In the genomic region with DNA sequence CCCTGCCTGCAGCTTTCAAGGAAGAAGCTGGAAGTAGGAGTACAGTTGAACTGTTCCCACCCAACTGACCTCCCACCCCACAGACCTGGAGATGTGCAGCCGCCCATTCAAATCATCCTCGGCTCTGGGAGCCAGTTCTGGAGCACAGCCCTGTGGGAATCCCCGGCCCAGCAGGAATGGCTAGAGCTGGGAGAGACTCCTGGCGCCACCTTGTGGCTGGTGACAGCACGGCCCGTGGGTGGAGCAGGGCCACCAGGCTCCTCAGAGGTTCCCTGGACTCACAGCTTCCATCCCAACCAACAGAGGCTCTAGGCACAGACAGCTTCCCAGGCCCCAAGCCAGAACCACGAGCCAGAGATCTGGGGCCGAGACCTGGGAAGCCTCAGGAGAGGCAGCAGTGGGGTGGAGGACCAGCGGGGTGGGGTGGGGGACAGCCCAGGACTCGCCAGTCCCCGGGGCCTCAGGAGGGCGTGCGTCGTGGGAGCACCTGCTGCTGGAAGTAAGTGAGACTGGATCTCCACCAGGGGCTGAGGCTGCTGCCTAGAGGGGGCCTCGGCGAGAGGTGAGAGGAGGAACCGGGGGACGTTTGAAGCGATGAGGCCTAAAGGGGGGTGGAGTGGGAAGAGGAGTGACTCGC, we compare ENCODE assay signal across 8 cellular contexts. TPM values are rescaled to one million over a fixed set of nuclear protein-coding genes. Genes with fewer than 3 reads are reported as not detected.
A peak's percentile ranks its signal among the peaks of the same experiment; 100 is the strongest.
DNase-seq lines count a peak whose midpoint lies in the region; ATAC-seq and TF ChIP-seq lines count a peak whose summit lies in the region.

No MANE protein-coding gene starts in this region.

- H3F3A ChIP-seq in neural progenitor cell (ENCODE audit: low read depth): peaks cover 15% of the 10 kb centered on the region

- no peak overlapping the region for H3K27ac Mint-ChIP-seq in Calu3 (ENCODE audit: unreplicated experiment)
- H3K27ac Mint-ChIP-seq in activated T-helper 2 cell treated with anti-CD3 and anti-CD28 coated beads, Interferon-gamma antibody, Interleukin-2, Interleukin-4, amounts not matched to agents 10 μg/mL and 5 μg/mL and 100 μg/mL, durations not matched to agents 14 hours and 24 hours and 36 hours: peak overlapping the region; percentile 63
- H3K27ac Mint-ChIP-seq in neural progenitor cell: peak overlapping the region; percentile 78
- H3K27ac Mint-ChIP-seq in stimulated activated naive CD8-positive, alpha-beta T cell treated with anti-CD3 and anti-CD28 coated beads, Interleukin-15, amount 100 ng/mL, for 72 hours: peak overlapping the region; percentile 65 to 85

- H3K9me3 Mint-ChIP-seq in Calu3 (ENCODE audit: low read depth, unreplicated experiment) (no peaks in the 10 kb centered on the region), neural progenitor cell (peaks cover 3% of the 10 kb centered on the region)
- H3K9me3 Mint-ChIP-seq in activated T-helper 2 cell treated with anti-CD3 and anti-CD28 coated beads, Interferon-gamma antibody, Interleukin-2, Interleukin-4, amounts not matched to agents 10 μg/mL and 5 μg/mL and 100 μg/mL, durations not matched to agents 14 hours and 24 hours and 36 hours: no peaks in the 10 kb centered on the region
- H3K9me3 Mint-ChIP-seq in stimulated activated naive CD8-positive, alpha-beta T cell treated with anti-CD3 and anti-CD28 coated beads, Interleukin-15, amount 100 ng/mL, for 72 hours: no peaks in the 10 kb centered on the region

- H4K20me1 ChIP-seq in neural progenitor cell (ENCODE audit: low read depth): peaks cover 33% of the 10 kb centered on the region

- H3K9me3 ChIP-seq in Panc1 (ENCODE audit: control insufficient read depth, insufficient read depth, low read depth, low read length): no peaks in the 10 kb centered on the region
- H3K9me3 ChIP-seq in neural progenitor cell (ENCODE audit: low read depth): no peaks in the 10 kb centered on the region

- no peak overlapping the region for H3K4me2 ChIP-seq in neural progenitor cell

- BruUV-seq in Calu3 (replicated peaks; lab: Mats Ljungman, UMichigan) (no TSS peak), Panc1 (replicated peaks; lab: Mats Ljungman, UMichigan) (no TSS peak)

- no peak overlapping the region for H3K4me3 Mint-ChIP-seq in Calu3 (ENCODE audit: low read depth, unreplicated experiment)
- no peak overlapping the region for H3K4me3 Mint-ChIP-seq in activated T-helper 2 cell treated with anti-CD3 and anti-CD28 coated beads, Interferon-gamma antibody, Interleukin-2, Interleukin-4, amounts not matched to agents 10 μg/mL and 5 μg/mL and 100 μg/mL, durations not matched to agents 14 hours and 24 hours and 36 hours (ENCODE audit: low read depth)
- H3K4me3 Mint-ChIP-seq in neural progenitor cell: no peak overlapping the region
- H3K4me3 Mint-ChIP-seq in stimulated activated naive CD8-positive, alpha-beta T cell treated with anti-CD3 and anti-CD28 coated beads, Interleukin-15, amount 100 ng/mL, for 72 hours: no peak overlapping the region

- H3K36me3 ChIP-seq in Panc1 (ENCODE audit: control insufficient read depth, insufficient read depth, low read length): no peaks in the 10 kb centered on the region; the same call in none of the 2 replicates
- H3K36me3 ChIP-seq in neural progenitor cell: peaks cover 6% of the 10 kb centered on the region

- peak; percentile 94 for DNase-seq in Calu3
- peak in 59 of 76 experiments; percentile 2 to 75 (median 46) for DNase-seq in HUDEP-2 (lab: John Stamatoyannopoulos, UW; ENCODE audit: unreplicated experiment in 76 of 76)
- DNase-seq in Panc1 (ENCODE audit: low read depth, low spot score): peak; percentile 32
- DNase-seq in activated T-helper 2 cell treated with anti-CD3 and anti-CD28 coated beads, Interferon-gamma antibody, Interleukin-2, Interleukin-4, amounts not matched to agents 10 μg/mL and 5 μg/mL and 100 μg/mL, durations not matched to agents 14 hours and 24 hours and 36 hours (ENCODE audit: low spot score): peak; percentile 48
- peak; percentile 71 for DNase-seq in fibroblast of the aortic adventitia (ENCODE audit: low read depth)
- DNase-seq in neural progenitor cell (ENCODE audit: low spot score): peak; percentile 87
- DNase-seq in stimulated activated naive CD8-positive, alpha-beta T cell treated with anti-CD3 and anti-CD28 coated beads, Interleukin-15, amount 100 ng/mL, for 72 hours: peak; percentile 55 to 61

- CTCF ChIA-PET in Calu3 (lab: Charles Lee): interaction anchor here (0.6 to 1.5 kb wide), 12 partner anchors 10 to 1944 kb away, joined by 3 to 15 read pairs (median 3); no protein-coding TSS in a partner anchor
- CTCF ChIA-PET in Panc1 (lab: Charles Lee): interaction anchor here (0.6 to 2.6 kb wide), 10 partner anchors 11 to 350 kb away, joined by 3 to 11 read pairs (median 4); partner anchors contain the start of gene RHOF

- in situ Hi-C loops in Panc1 (cut with HindIII; ENCODE audit: low pct_unique_long_range_greater_than_20kb, low sequenced_read_pairs): no loop called here

- intact Hi-C loops in Calu3 (cut with micrococcal nuclease; ENCODE audit: unreplicated experiment) (loop anchor here (2.0 kb wide), 1 partner anchor 109 kb away; no protein-coding TSS in a partner anchor), Panc1 (cut with micrococcal nuclease; ENCODE audit: unreplicated experiment) (loop anchor here (5.0 kb wide), 1 partner anchor 111 kb away; no protein-coding TSS in a partner anchor)
- intact Hi-C loops in activated T-helper 2 cell treated with anti-CD3 and anti-CD28 coated beads, Interferon-gamma antibody, Interleukin-2, Interleukin-4, amounts not matched to agents 10 μg/mL and 5 μg/mL and 100 μg/mL, durations not matched to agents 14 hours and 24 hours and 36 hours (cut with micrococcal nuclease): loop anchor here (1.0 kb wide), 1 partner anchor 109 kb away; no protein-coding TSS in a partner anchor

- ATAC-seq in Panc1: peak; percentile 98
- peak; percentile 75 for ATAC-seq in stimulated activated naive CD8-positive, alpha-beta T cell treated with anti-CD3 and anti-CD28 coated beads, Interleukin-15, amount 100 ng/mL, for 72 hours
- ATAC-seq in HG03135 (IDR thresholded peaks at IDR 0.05; ENCODE audit: unreplicated experiment): no peak

- POLR2A ChIA-PET in Panc1 (lab: Charles Lee): no interaction called here

- H3K27me3 ChIP-seq in Panc1 (ENCODE audit: control insufficient read depth, insufficient read depth, low read length) (no peaks in the 10 kb centered on the region), neural progenitor cell (no peaks in the 10 kb centered on the region)

- H3K79me2 ChIP-seq in neural progenitor cell (ENCODE audit: low read depth): peaks cover 16% of the 10 kb centered on the region

- H3K4me3 ChIP-seq in Panc1 (ENCODE audit: low read depth in 2 of 2, low read length in 2 of 2) (no peak overlapping the region), fibroblast of the aortic adventitia (ENCODE audit: low read depth, low read length) (no peak overlapping the region), neural progenitor cell (no peak overlapping the region)

- H3K27me3 Mint-ChIP-seq in Calu3 (ENCODE audit: unreplicated experiment) (no peaks in the 10 kb centered on the region), neural progenitor cell (ENCODE audit: insufficient read depth, low read depth) (peaks cover 8% of the 10 kb centered on the region)
- no peaks in the 10 kb centered on the region for H3K27me3 Mint-ChIP-seq in activated T-helper 2 cell treated with anti-CD3 and anti-CD28 coated beads, Interferon-gamma antibody, Interleukin-2, Interleukin-4, amounts not matched to agents 10 μg/mL and 5 μg/mL and 100 μg/mL, durations not matched to agents 14 hours and 24 hours and 36 hours (ENCODE audit: low read depth)
- H3K27me3 Mint-ChIP-seq in stimulated activated naive CD8-positive, alpha-beta T cell treated with anti-CD3 and anti-CD28 coated beads, Interleukin-15, amount 100 ng/mL, for 72 hours: no peaks in the 10 kb centered on the region

- no peak overlapping the region for H3K9ac ChIP-seq in neural progenitor cell

- H3K4me1 Mint-ChIP-seq in Calu3 (ENCODE audit: low read depth, unreplicated experiment) (no peaks in the 10 kb centered on the region), neural progenitor cell (peaks cover 5% of the 10 kb centered on the region)
- peaks cover 6% of the 10 kb centered on the region for H3K4me1 Mint-ChIP-seq in activated T-helper 2 cell treated with anti-CD3 and anti-CD28 coated beads, Interferon-gamma antibody, Interleukin-2, Interleukin-4, amounts not matched to agents 10 μg/mL and 5 μg/mL and 100 μg/mL, durations not matched to agents 14 hours and 24 hours and 36 hours (ENCODE audit: low read depth)
- peaks cover 16% of the 10 kb centered on the region for H3K4me1 Mint-ChIP-seq in stimulated activated naive CD8-positive, alpha-beta T cell treated with anti-CD3 and anti-CD28 coated beads, Interleukin-15, amount 100 ng/mL, for 72 hours

- H2AFZ ChIP-seq in neural progenitor cell (replicated peaks): no peak overlapping the region

- H3K36me3 Mint-ChIP-seq in Calu3 (ENCODE audit: insufficient read depth, unreplicated experiment) (peaks cover 49% of the 10 kb centered on the region), neural progenitor cell (peaks cover 30% of the 10 kb centered on the region)
- H3K36me3 Mint-ChIP-seq in activated T-helper 2 cell treated with anti-CD3 and anti-CD28 coated beads, Interferon-gamma antibody, Interleukin-2, Interleukin-4, amounts not matched to agents 10 μg/mL and 5 μg/mL and 100 μg/mL, durations not matched to agents 14 hours and 24 hours and 36 hours (ENCODE audit: low read depth): peaks cover 48% of the 10 kb centered on the region

- H3K4me1 ChIP-seq in Panc1 (ENCODE audit: control insufficient read depth, insufficient read depth, low read length) (peaks cover 4% of the 10 kb centered on the region; the same call in 1 of the 2 replicates), neural progenitor cell (no peaks in the 10 kb centered on the region)

- H3K27ac ChIP-seq in Panc1 (ENCODE audit: low read length): no peak overlapping the region
- no peak overlapping the region for H3K27ac ChIP-seq in neural progenitor cell

- TF ChIP-seq CTCF in Calu3 (IDR thresholded peaks at IDR 0.05; ENCODE audit: unreplicated experiment) (peak; percentile 69), Panc1 (IDR thresholded peaks at IDR 0.05) (peak; percentile 97), fibroblast of the aortic adventitia (IDR thresholded peaks at IDR 0.05; ENCODE audit: insufficient read depth, low read length) (peak; percentile 93), neural progenitor cell (IDR thresholded peaks at IDR 0.05) (peak; percentile 92)

RNA-seq across cellular contexts. Expression of gene RNF34, which starts 43.4 kb away (rescaled TPM):
- total RNA-seq in Calu3 (2022): 79.5 and 82.0 TPM in 2 replicates
- total RNA-seq in Panc1 (2021; ENCODE audit: unreplicated experiment): 52.4 TPM
- 73.9 TPM for polyA plus RNA-seq in Panc1 (2012; ENCODE audit: insufficient read length)
- 74.1 and 78.3 TPM in 2 replicates for total RNA-seq in activated T-helper 2 cell treated with anti-CD3 and anti-CD28 coated beads, Interferon-gamma antibody, Interleukin-2, Interleukin-4, amounts not matched to agents 10 μg/mL and 5 μg/mL and 100 μg/mL, durations not matched to agents 14 hours and 24 hours and 36 hours
- 36.9 and 55.1 TPM in 2 replicates for total RNA-seq in fibroblast of the aortic adventitia (ENCODE audit: low replicate concordance)
- 57.8 and 65.8 TPM in 2 replicates for total RNA-seq in neural progenitor cell (ENCODE audit: low replicate concordance)

Comparison
In these comparisons a context has a peak if more than half of its experiments do, and no peak if none do; other contexts are left out.
1. DNase-seq: peak in every context shown above with its lines; median percentile 94 in Calu3; 87 in neural progenitor cell; 71 in fibroblast of the aortic adventitia; 58 in stimulated activated naive CD8-positive, alpha-beta T cell treated with anti-CD3 and anti-CD28 coated beads, Interleukin-15, amount 100 ng/mL, for 72 hours; 48 in activated T-helper 2 cell treated with anti-CD3 and anti-CD28 coated beads, Interferon-gamma antibody, Interleukin-2, Interleukin-4, amounts not matched to agents 10 μg/mL and 5 μg/mL and 100 μg/mL, durations not matched to agents 14 hours and 24 hours and 36 hours; 46 in HUDEP-2; 32 in Panc1.